In the genomic region with DNA sequence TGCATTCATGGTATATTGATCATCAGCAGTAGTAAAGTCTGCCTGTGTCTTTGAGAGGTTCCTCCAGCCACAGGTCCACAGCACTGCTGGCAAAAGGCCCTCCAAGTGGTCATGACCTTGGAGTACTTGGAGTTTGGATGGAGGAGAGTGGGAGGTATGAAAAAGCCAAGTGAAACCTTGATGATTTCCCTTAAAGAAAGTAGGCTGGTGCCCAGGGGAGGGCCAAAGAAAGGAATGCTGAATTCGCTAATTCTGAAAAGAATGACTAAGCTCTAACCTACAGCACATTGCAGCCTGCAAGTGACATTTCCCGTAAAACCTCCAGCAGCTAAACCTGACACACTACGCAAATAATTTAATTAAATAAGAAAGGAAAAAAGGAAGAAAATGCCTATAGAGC, we compare ENCODE assay signal across 13 cellular contexts.
DNase-seq lines count a peak whose midpoint lies in the region; ATAC-seq, FAIRE-seq and TF ChIP-seq lines count a peak whose summit lies in the region.
"Had no signal": no experiment of that assay in that cellular context is flagged by ENCODE, and none has a peak within 500 bp of the region (broad histone marks: within the 10 kb centered on the region; RNA-seq: fewer than 3 reads in every experiment).

No MANE protein-coding gene starts in this region.

- H2BK5ac ChIP-seq in mesendoderm (ENCODE audit: low read length), result no peak overlapping the region

- H3K4me1 ChIP-seq in astrocyte (ENCODE audit: insufficient read depth, low read length), result peaks cover 20% of the 10 kb centered on the region
- H3K4me1 ChIP-seq in mesendoderm (ENCODE audit: control insufficient read depth, low read depth, low read length), result no peaks in the 10 kb centered on the region
- no peaks in the 10 kb centered on the region for H3K4me1 ChIP-seq in gastrocnemius medialis
- H3K4me1 ChIP-seq in esophagus squamous epithelium, result peaks cover 0 to 19% (median 0%) of the 10 kb centered on the region in 3 donors

- no peak overlapping the region for H3K9ac ChIP-seq in astrocyte (ENCODE audit: low read length)
- H3K9ac ChIP-seq in mesendoderm (ENCODE audit: low read length), result no peak overlapping the region

- H4K8ac ChIP-seq in mesendoderm (ENCODE audit: low read depth, low read length), result no peak overlapping the region

- no peak overlapping the region for H3K23ac ChIP-seq in mesendoderm (ENCODE audit: low read length)

- H3K4me2 ChIP-seq in astrocyte (ENCODE audit: low read length) (peak overlapping the region; percentile 74), mesendoderm (ENCODE audit: low read length) (no peak overlapping the region)

- no peaks in the 10 kb centered on the region for H3K79me1 ChIP-seq in mesendoderm (ENCODE audit: low read length)

- H3K27ac ChIP-seq in astrocyte (ENCODE audit: low read depth, low read length), result no peak overlapping the region
- no peak overlapping the region for H3K27ac ChIP-seq in mesendoderm (ENCODE audit: low read depth, low read length)
- no peak overlapping the region for H3K27ac ChIP-seq in gastrocnemius medialis
- H3K27ac ChIP-seq in esophagus squamous epithelium, result no peak overlapping the region
- H3K27ac ChIP-seq: thoracic aorta had no signal

- H3K9me3 ChIP-seq in MG63 (peaks cover 8% of the 10 kb centered on the region; the same call in 1 of the 2 replicates), astrocyte (ENCODE audit: insufficient read depth, low read depth, low read length) (no peaks in the 10 kb centered on the region), gastrocnemius medialis (no peaks in the 10 kb centered on the region), esophagus squamous epithelium (peaks cover 0 to 11% (median 0%) of the 10 kb centered on the region in 3 donors)

- no peak overlapping the region for H2AFZ ChIP-seq in astrocyte (ENCODE audit: low read depth, low read length)

- H3K27me3 ChIP-seq in MG63 (no peaks in the 10 kb centered on the region), astrocyte (ENCODE audit: insufficient read depth, low read length) (no peaks in the 10 kb centered on the region), mesendoderm (ENCODE audit: insufficient read depth, low read length, poor library complexity) (no peaks in the 10 kb centered on the region), gastrocnemius medialis (no peaks in the 10 kb centered on the region), esophagus squamous epithelium (peaks cover 0 to 3% (median 0%) of the 10 kb centered on the region in 4 donors)

- in situ Hi-C loops in gastrocnemius medialis (cut with MboI; ENCODE audit: low sequenced_read_pairs in 4 of 4), result no loop called here

- WGBS in mesendoderm (ENCODE audit: extremely low coverage, insufficient coverage, low lambda C conversion rate), result no CpG with 5 or more reads among the region's 3 CpGs
- 36 to 39% methylated on average over 3 of the region's 3 CpGs for WGBS in esophagus squamous epithelium, 2 donors

- no peak overlapping the region for H3K4me3 Mint-ChIP-seq in astrocyte (ENCODE audit: unreplicated experiment)

- H3K4me1 Mint-ChIP-seq in astrocyte (ENCODE audit: low read depth, unreplicated experiment), result peaks cover 35% of the 10 kb centered on the region

- H3K4ac ChIP-seq in mesendoderm (ENCODE audit: low read depth, low read length), result no peak overlapping the region

- H3K27ac Mint-ChIP-seq in astrocyte (ENCODE audit: unreplicated experiment), result peak overlapping the region; percentile 51
- H3K27ac Mint-ChIP-seq: progenitor cell of endocrine pancreas had no signal

- TF ChIP-seq POLR2A in gastrocnemius medialis (IDR thresholded peaks at IDR 0.05) (no peak), esophagus squamous epithelium (IDR thresholded peaks at IDR 0.05) (no peak)

- H3K36me3 Mint-ChIP-seq in astrocyte (ENCODE audit: low read depth, unreplicated experiment), result no peaks in the 10 kb centered on the region

- no peak for ATAC-seq in gastrocnemius medialis

- no peak for TF ChIP-seq CTCF in astrocyte (IDR thresholded peaks at IDR 0.05; ENCODE audit: insufficient read depth, low read depth, low read length)
- no peak for TF ChIP-seq CTCF in gastrocnemius medialis (IDR thresholded peaks at IDR 0.05 in 4 of 5, conservative IDR thresholded peaks at IDR 0.05 in 1 of 5)
- TF ChIP-seq CTCF in esophagus squamous epithelium (IDR thresholded peaks at IDR 0.05), result no peak

- H2BK120ac ChIP-seq in mesendoderm (ENCODE audit: low read depth, low read length), result no peak overlapping the region

- intact Hi-C loops in gastrocnemius medialis (cut with DNase I; ENCODE audit: low total_unique reads) (no loop called here), esophagus squamous epithelium (cut with DNase I) (no loop called here)

- H4K5ac ChIP-seq in mesendoderm (ENCODE audit: low read length), result no peak overlapping the region

- no peaks in the 10 kb centered on the region for H3K27me3 Mint-ChIP-seq in astrocyte (ENCODE audit: low read depth, unreplicated experiment)

- H2AK5ac ChIP-seq in mesendoderm (ENCODE audit: low read length), result no peak overlapping the region

- H3K79me2 ChIP-seq in astrocyte (ENCODE audit: insufficient read depth, low read length) (no peaks in the 10 kb centered on the region), mesendoderm (ENCODE audit: control insufficient read depth, insufficient read depth, low read length) (no peaks in the 10 kb centered on the region)

- H3K36me3 ChIP-seq in MG63, result no peaks in the 10 kb centered on the region
- no peaks in the 10 kb centered on the region for H3K36me3 ChIP-seq in astrocyte (ENCODE audit: insufficient read depth, low read length)
- no peaks in the 10 kb centered on the region for H3K36me3 ChIP-seq in mesendoderm (ENCODE audit: control insufficient read depth, insufficient read depth, low read length)
- H3K36me3 ChIP-seq in gastrocnemius medialis, result no peaks in the 10 kb centered on the region
- H3K36me3 ChIP-seq in esophagus squamous epithelium, result no peaks in the 10 kb centered on the region
- H3K36me3 ChIP-seq: thoracic aorta had no signal

- H4K20me1 ChIP-seq in astrocyte (ENCODE audit: insufficient read depth, low read length), result peaks cover 4% of the 10 kb centered on the region

- H3K56ac ChIP-seq in mesendoderm (ENCODE audit: low read length), result no peak overlapping the region

- DNase-seq in Daoy (ENCODE audit: low read depth) (peak; percentile 37), MG63 (peak; percentile 48), astrocyte (ENCODE audit: low read depth) (peak; percentile 64), mesendoderm (peak; percentile 43), gastrocnemius medialis (no peak), SK-N-DZ (ENCODE audit: low spot score) (no peak), germinal center (ENCODE audit: low spot score) (no peak), esophagus squamous epithelium (lab: John Stamatoyannopoulos, UW) (no peak)
- DNase-seq: activated CD4-positive, alpha-beta T cell treated with anti-CD3 and anti-CD28 coated beads for 48 hours; DMS 273 treated with DMSO at 0.1 percent for 48 hours; SHP77 had no signal

- H3K9me3 Mint-ChIP-seq in astrocyte (ENCODE audit: unreplicated experiment), result peaks cover 3% of the 10 kb centered on the region

- H3K4me3 ChIP-seq in MG63 (no peak overlapping the region), astrocyte (ENCODE audit: insufficient read depth, low read depth, low read length) (peak overlapping the region; percentile 23), mesendoderm (ENCODE audit: low read length) (no peak overlapping the region), gastrocnemius medialis (no peak overlapping the region), esophagus squamous epithelium (no peak overlapping the region)
- H3K4me3 ChIP-seq: thoracic aorta had no signal

- no peak overlapping the region for H3K18ac ChIP-seq in mesendoderm (ENCODE audit: low read length)

- no peak overlapping the region for H2BK15ac ChIP-seq in mesendoderm (replicated peaks; ENCODE audit: low read depth)

- no peak for FAIRE-seq in astrocyte (lab: Jason Lieb, UNC)

Comparison
In these comparisons a context has a peak if more than half of its experiments do, and no peak if none do; other contexts are left out.
1. DNase-seq: peak in Daoy (single experiment), MG63 (single experiment), astrocyte (single experiment) and mesendoderm (single experiment); none in gastrocnemius medialis (0 of 2), SK-N-DZ (single experiment), germinal center (single experiment) and esophagus squamous epithelium (single experiment).